ENCODE assay signal across 7 cellular contexts in genomic region chr3:196317399-196317701, GRCh38. TPM values are rescaled to one million over a fixed set of nuclear protein-coding genes. Genes with fewer than 3 reads are reported as not detected.
A peak's percentile ranks its signal among the peaks of the same experiment; 100 is the strongest.
DNase-seq lines count a peak whose midpoint lies in the region; ATAC-seq, FAIRE-seq and TF ChIP-seq lines count a peak whose summit lies in the region.
"Not testable (repeated sequence)": the region's sequence is repeated elsewhere in the genome, so short reads cannot be mapped to it uniquely, and the experiment has no call there.

No MANE protein-coding gene starts in this region.

- H3K27ac ChIP-seq in mammary epithelial cell (ENCODE audit: insufficient read depth, low read depth, low read length) (peak overlapping the region; percentile 79), mucosa of rectum (ENCODE audit: low read depth in 2 of 2, low read length in 2 of 2) (peak overlapping the region; percentile 91), small intestine (ENCODE audit: low read depth in 1 of 2, low read length in 1 of 2) (peak overlapping the region; percentile 86 to 87)

- not testable (repeated sequence) for H3K27me3 ChIP-seq in Loucy (ENCODE audit: insufficient read depth, low read length, poor library complexity, severe bottlenecking); mammary epithelial cell (ENCODE audit: insufficient read depth, low read length); mucosa of rectum (ENCODE audit: control insufficient read depth in 2 of 2, insufficient read depth in 2 of 2, low read length in 2 of 2); small intestine (ENCODE audit: control insufficient read depth in 2 of 2, insufficient read depth in 2 of 2, low read length in 2 of 2)

- DNase-seq in activated CD4-positive, alpha-beta T cell treated with anti-CD3 and anti-CD28 coated beads, Interleukin-2, amount 10 ng/mL, durations not matched to agents 7 days and 5 days; mammary epithelial cell; small intestine: not testable (repeated sequence)
- DNase-seq in germinal center (ENCODE audit: low spot score), result peak; percentile 66

- intact Hi-C loops in mammary epithelial cell (cut with micrococcal nuclease), result loop anchor here (10.0 kb wide), 1 partner anchor 63 kb away; no protein-coding TSS in a partner anchor

- H3K79me2 ChIP-seq in Loucy (ENCODE audit: insufficient read depth, low read length) (peaks cover 14% of the 10 kb centered on the region; the same call in 1 of the 2 replicates), mammary epithelial cell (ENCODE audit: insufficient read depth, low read length) (peaks cover 20% of the 10 kb centered on the region)

- H3K4me3 ChIP-seq in Loucy (ENCODE audit: low read length, poor library complexity, severe bottlenecking) (peak overlapping the region; percentile 82), mammary epithelial cell (replicated peaks in 1 of 3; ENCODE audit: insufficient read depth in 1 of 3, low read depth in 2 of 3, low read length in 3 of 3) (peak overlapping the region; percentile 63 to 99 (median 87)), mucosa of rectum (ENCODE audit: low read length in 2 of 2) (peak overlapping the region; percentile 86 to 92), small intestine (ENCODE audit: low read depth in 1 of 2, low read length in 2 of 2) (peak overlapping the region; percentile 50 to 74)

- dilution Hi-C loops in mammary epithelial cell (cut with HindIII; ENCODE audit: low sequenced_read_pairs), result not testable (repeated sequence)

- POLR2A ChIA-PET in activated CD4-positive, alpha-beta T cell treated with anti-CD3 and anti-CD28 coated beads, Interleukin-2, amount 10 ng/mL, durations not matched to agents 7 days and 5 days (lab: Charles Lee), result interaction anchor here (0.6 to 0.7 kb wide), 2 partner anchors 96 to 551 kb away, joined by 3 read pairs; no protein-coding TSS in a partner anchor

- WGBS in mammary epithelial cell (ENCODE audit: low coverage, missing lambda C conversion rate), result 2% methylated on average over 10 of the region's 14 CpGs
- WGBS in small intestine, 3 donors, result 0 to 2% (median 1%) methylated on average over 13 to 14 of the region's 14 CpGs

- CTCF ChIA-PET in activated CD4-positive, alpha-beta T cell treated with anti-CD3 and anti-CD28 coated beads, Interleukin-2, amount 10 ng/mL, durations not matched to agents 7 days and 5 days (lab: Charles Lee), result interaction anchor here (1.1 to 2.2 kb wide), 5 partner anchors 14 to 212 kb away, joined by 3 to 13 read pairs (median 3); no protein-coding TSS in a partner anchor
- CTCF ChIA-PET in mammary epithelial cell (lab: Charles Lee; ENCODE audit: low non-redundant PET), result not testable (repeated sequence)

- in situ Hi-C loops in mammary epithelial cell (cut with MboI; ENCODE audit: low sequenced_read_pairs in 2 of 2), result not testable (repeated sequence)

- not testable (repeated sequence) for BruUV-seq in mammary epithelial cell (replicated peaks; lab: Mats Ljungman, UMichigan)

- H3K36me3 ChIP-seq in Loucy (ENCODE audit: insufficient read depth, low read length); mammary epithelial cell (ENCODE audit: insufficient read depth, low read length); mucosa of rectum (ENCODE audit: control insufficient read depth in 2 of 2, insufficient read depth in 2 of 2, low read length in 2 of 2); small intestine (ENCODE audit: control insufficient read depth in 2 of 2, insufficient read depth in 2 of 2, low read length in 2 of 2): not testable (repeated sequence)

- peak overlapping the region; percentile 76 for H3K9ac ChIP-seq in Loucy (ENCODE audit: low read depth, low read length, poor library complexity, severe bottlenecking)
- H3K9ac ChIP-seq in mammary epithelial cell (ENCODE audit: insufficient read depth, low read length), result peak overlapping the region; percentile 95
- peak overlapping the region; percentile 74 to 88 for H3K9ac ChIP-seq in mucosa of rectum (ENCODE audit: low read depth in 1 of 2, low read length in 2 of 2)

- peak overlapping the region; percentile 99 for H3K27ac Mint-ChIP-seq in activated CD4-positive, alpha-beta T cell treated with anti-CD3 and anti-CD28 coated beads, Interleukin-2, amount 10 ng/mL, durations not matched to agents 7 days and 5 days

- peak overlapping the region; percentile 93 for H3K4me3 Mint-ChIP-seq in activated CD4-positive, alpha-beta T cell treated with anti-CD3 and anti-CD28 coated beads, Interleukin-2, amount 10 ng/mL, durations not matched to agents 7 days and 5 days

- not testable (repeated sequence) for H4K20me1 ChIP-seq in Loucy (ENCODE audit: insufficient read depth, low read length, poor library complexity, severe bottlenecking); mammary epithelial cell (ENCODE audit: insufficient read depth, low read length)

- H2AFZ ChIP-seq in Loucy (ENCODE audit: low read length) (peak overlapping the region; percentile 95), mammary epithelial cell (ENCODE audit: low read depth, low read length) (peak overlapping the region; percentile 95)

- not testable (repeated sequence) for H3K36me3 Mint-ChIP-seq in activated CD4-positive, alpha-beta T cell treated with anti-CD3 and anti-CD28 coated beads, Interleukin-2, amount 10 ng/mL, durations not matched to agents 7 days and 5 days (ENCODE audit: low read depth)

- TF ChIP-seq CTCF in Loucy (conservative IDR thresholded peaks at IDR 0.05; ENCODE audit: low read length); mammary epithelial cell (conservative IDR thresholded peaks at IDR 0.05 in 1 of 2, IDR thresholded peaks at IDR 0.05 in 1 of 2; ENCODE audit: extremely low read depth in 1 of 2, insufficient read depth in 1 of 2, low read depth in 1 of 2, low read length in 2 of 2): not testable (repeated sequence)

- H3K4me1 Mint-ChIP-seq in activated CD4-positive, alpha-beta T cell treated with anti-CD3 and anti-CD28 coated beads, Interleukin-2, amount 10 ng/mL, durations not matched to agents 7 days and 5 days, result peaks cover 24% of the 10 kb centered on the region

- H3K4me2 ChIP-seq in Loucy (ENCODE audit: low read depth, low read length, poor library complexity, severe bottlenecking) (peak overlapping the region; percentile 76), mammary epithelial cell (ENCODE audit: insufficient read depth, low read depth, low read length) (peak overlapping the region; percentile 81)

- not testable (repeated sequence) for H3K27me3 Mint-ChIP-seq in activated CD4-positive, alpha-beta T cell treated with anti-CD3 and anti-CD28 coated beads, Interleukin-2, amount 10 ng/mL, durations not matched to agents 7 days and 5 days

- H3F3A ChIP-seq in Loucy (ENCODE audit: low read depth), result not testable (repeated sequence)

- not testable (repeated sequence) for FAIRE-seq in small intestine (lab: Jason Lieb, UNC)

- H3K9me2 ChIP-seq in Loucy (replicated peaks; ENCODE audit: low read depth, low read length), result not testable (repeated sequence)

- H3K9me3 Mint-ChIP-seq in activated CD4-positive, alpha-beta T cell treated with anti-CD3 and anti-CD28 coated beads, Interleukin-2, amount 10 ng/mL, durations not matched to agents 7 days and 5 days, result not testable (repeated sequence)

- H3K9me3 ChIP-seq in Loucy (ENCODE audit: insufficient read depth, low read depth, low read length); mammary epithelial cell (replicated peaks; ENCODE audit: insufficient read depth, low read length); mucosa of rectum (ENCODE audit: control insufficient read depth in 2 of 2, low read length in 2 of 2); small intestine (ENCODE audit: control insufficient read depth, low read depth): not testable (repeated sequence)

- ATAC-seq in GM18873 (IDR thresholded peaks at IDR 0.05; ENCODE audit: low FRiP score, unreplicated experiment), result peak; percentile 22

- not testable (repeated sequence) for H3K4me1 ChIP-seq in Loucy (ENCODE audit: insufficient read depth, low read length, poor library complexity, severe bottlenecking); mucosa of rectum (ENCODE audit: control insufficient read depth in 2 of 2, insufficient read depth in 2 of 2, low read length in 2 of 2); small intestine (ENCODE audit: control insufficient read depth in 2 of 2, insufficient read depth in 1 of 2, low read depth in 1 of 2, low read length in 1 of 2)
- H3K4me1 ChIP-seq in mammary epithelial cell (ENCODE audit: insufficient read depth, low read length), result peaks cover 28% of the 10 kb centered on the region

RNA-seq across cellular contexts. Expression of gene DYNLT2B, which starts 0.7 kb away (rescaled TPM):
- 10 to 100 TPM; 20.3 to 23.0 TPM for total RNA-seq in activated CD4-positive, alpha-beta T cell treated with anti-CD3 and anti-CD28 coated beads, Interleukin-2, amount 10 ng/mL, durations not matched to agents 7 days and 5 days
- 10 to 100 TPM; 10.3 to 17.3 TPM for total RNA-seq in mammary epithelial cell
- polyA plus RNA-seq in mammary epithelial cell (18.4 TPM), small intestine (10 to 100 TPM in 1 of 3 donors, 1 to 10 TPM in 2; 4.0 to 10.2 (median 6.2) TPM)
- 7.5 TPM for polyA minus RNA-seq in mammary epithelial cell

RNA-seq across cellular contexts. Expression of gene TM4SF19, which starts 20.8 kb away (rescaled TPM):
- not detected for total RNA-seq in activated CD4-positive, alpha-beta T cell treated with anti-CD3 and anti-CD28 coated beads, Interleukin-2, amount 10 ng/mL, durations not matched to agents 7 days and 5 days
- not detected for total RNA-seq in mammary epithelial cell
- polyA plus RNA-seq in mammary epithelial cell (2.2 TPM), small intestine (not detected)
- polyA minus RNA-seq in mammary epithelial cell, result 5.2 TPM

RNA-seq across cellular contexts. Expression of gene PCYT1A, which starts 29.8 kb away (rescaled TPM):
- total RNA-seq in activated CD4-positive, alpha-beta T cell treated with anti-CD3 and anti-CD28 coated beads, Interleukin-2, amount 10 ng/mL, durations not matched to agents 7 days and 5 days, result 10 to 100 TPM; 69.5 to 69.7 TPM
- 100 to 1,000 TPM; 103 to 175 TPM for total RNA-seq in mammary epithelial cell
- polyA plus RNA-seq in mammary epithelial cell (71.1 TPM), small intestine (10 to 100 TPM; 47.0 to 92.8 (median 48.9) TPM)
- polyA minus RNA-seq in mammary epithelial cell, result 390 TPM
